ENCODE assay signal across 8 cellular contexts in the genomic region with DNA sequence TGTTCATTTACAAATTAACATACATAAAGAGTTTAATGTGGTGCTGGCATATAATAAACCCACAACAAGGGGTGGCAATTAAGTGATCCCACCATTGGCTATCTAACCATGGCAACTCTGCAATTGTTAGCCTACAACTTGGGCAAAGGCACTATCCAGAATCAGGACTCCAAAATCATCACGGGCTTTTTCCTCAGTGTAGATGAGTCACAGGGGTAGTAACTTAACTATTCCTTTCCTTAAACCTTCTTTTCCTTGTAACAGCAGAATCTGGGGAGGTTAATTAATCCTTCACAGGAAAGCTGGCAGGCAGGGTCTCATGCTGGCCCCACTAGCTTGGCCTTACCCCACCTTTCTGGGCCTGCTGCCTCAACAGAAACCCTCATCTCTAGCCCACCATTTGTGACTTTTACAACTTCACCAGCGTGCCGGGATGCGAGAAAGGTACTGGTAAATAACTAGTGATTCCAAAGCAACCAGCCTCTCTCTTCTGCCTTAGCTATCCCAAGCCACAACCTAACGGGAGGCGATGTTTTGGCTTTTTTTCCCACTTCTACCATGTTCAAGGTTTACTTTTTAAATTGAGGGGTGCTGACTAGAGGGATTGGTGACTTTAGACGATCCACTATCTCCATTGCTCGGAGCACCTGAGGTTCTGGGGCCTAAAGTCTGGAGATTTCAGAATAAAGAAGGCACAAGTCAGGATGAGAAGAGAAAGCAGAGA. TPM values are rescaled to one million over a fixed set of nuclear protein-coding genes. Genes with fewer than 3 reads are reported as not detected.
A peak's percentile ranks its signal among the peaks of the same experiment; 100 is the strongest.
DNase-seq lines count a peak whose midpoint lies in the region; ATAC-seq and TF ChIP-seq lines count a peak whose summit lies in the region.

No MANE protein-coding gene starts in this region.

- H3K36me3 ChIP-seq in NT2/D1 (ENCODE audit: insufficient read depth, insufficient read length, low read length) (peaks cover 47% of the 10 kb centered on the region), endodermal cell (ENCODE audit: control insufficient read depth, insufficient read depth, low read length) (peaks cover 31% of the 10 kb centered on the region)

- H3K27me3 Mint-ChIP-seq in Calu3 (ENCODE audit: unreplicated experiment), result peaks cover 34% of the 10 kb centered on the region
- H3K27me3 Mint-ChIP-seq in endodermal cell (ENCODE audit: insufficient read depth), result peaks cover 16% of the 10 kb centered on the region
- H3K27me3 Mint-ChIP-seq in osteocyte (ENCODE audit: unreplicated experiment), result peaks cover 20% of the 10 kb centered on the region

- TSS peak; percentile 62 for BruUV-seq in Calu3 (replicated peaks; lab: Mats Ljungman, UMichigan)

- no peaks in the 10 kb centered on the region for H3K9me3 ChIP-seq in NT2/D1 (ENCODE audit: insufficient read depth, low read length)
- H3K9me3 ChIP-seq in endodermal cell (ENCODE audit: control insufficient read depth, low read length), result no peaks in the 10 kb centered on the region

- intact Hi-C loops in Calu3 (cut with micrococcal nuclease; ENCODE audit: unreplicated experiment), result loop anchor here (10.0 kb wide), 1 partner anchor 50 kb away; the partner anchor contains the start of gene ATF7

- H3K27ac ChIP-seq in endodermal cell (ENCODE audit: low read depth, low read length), result peak overlapping the region; percentile 82

- H3K27ac Mint-ChIP-seq in Calu3 (ENCODE audit: unreplicated experiment), result peak overlapping the region; percentile 96
- H3K27ac Mint-ChIP-seq in endodermal cell, result peak overlapping the region; percentile 99
- H3K27ac Mint-ChIP-seq in osteocyte (ENCODE audit: unreplicated experiment), result peak overlapping the region; percentile 92

- peak overlapping the region; percentile 79 for H3K4me3 ChIP-seq in NT2/D1 (ENCODE audit: insufficient read length, low read depth)
- H3K4me3 ChIP-seq in endodermal cell (ENCODE audit: low read length), result peak overlapping the region; percentile 91

- no peaks in the 10 kb centered on the region for H3K9me3 Mint-ChIP-seq in Calu3 (ENCODE audit: low read depth, unreplicated experiment)
- no peaks in the 10 kb centered on the region for H3K9me3 Mint-ChIP-seq in endodermal cell
- H3K9me3 Mint-ChIP-seq in osteocyte (ENCODE audit: unreplicated experiment), result no peaks in the 10 kb centered on the region

- ATAC-seq in HG03571 (IDR thresholded peaks at IDR 0.05; ENCODE audit: unreplicated experiment), result no peak

- DNase-seq in Calu3 (no peak), NT2/D1 (ENCODE audit: low read depth, low spot score) (no peak), endodermal cell (no peak), osteocyte (ENCODE audit: extremely low spot score, unreplicated experiment) (no peak), SW 1271 (lab: John Stamatoyannopoulos, UW) (no peak)
- no peak for DNase-seq in stimulated activated naive CD4-positive, alpha-beta T cell treated with Interleukin-2 at 50 U/mL for 16 hours (lab: John Stamatoyannopoulos, UW)
- DNase-seq in stimulated activated naive CD4-positive, alpha-beta T cell (lab: John Stamatoyannopoulos, UW), result no peak

- H3K27me3 ChIP-seq in NT2/D1 (ENCODE audit: insufficient read depth, insufficient read length) (peaks cover 2% of the 10 kb centered on the region), endodermal cell (ENCODE audit: control insufficient read depth, insufficient read depth, low read length, poor library complexity, severe bottlenecking) (no peaks in the 10 kb centered on the region)

- CTCF ChIA-PET in Calu3 (lab: Charles Lee), result interaction anchor here (1.0 to 2.3 kb wide), 4 partner anchors 49 to 137 kb away, joined by 3 to 23 read pairs (median 4); partner anchors contain the start of gene ATF7

- H3K4me1 Mint-ChIP-seq in Calu3 (ENCODE audit: low read depth, unreplicated experiment), result no peaks in the 10 kb centered on the region
- peaks cover 26% of the 10 kb centered on the region for H3K4me1 Mint-ChIP-seq in endodermal cell
- H3K4me1 Mint-ChIP-seq in osteocyte (ENCODE audit: unreplicated experiment), result peaks cover 13% of the 10 kb centered on the region

- H3K9ac ChIP-seq in NT2/D1 (ENCODE audit: insufficient read length, low read depth), result peak overlapping the region; percentile 91
- H3K9ac ChIP-seq in endodermal cell (ENCODE audit: extremely low read depth, low read length, poor library complexity, severe bottlenecking), result peak overlapping the region; percentile 81

- H3K36me3 Mint-ChIP-seq in Calu3 (ENCODE audit: insufficient read depth, unreplicated experiment) (peaks cover 16% of the 10 kb centered on the region), endodermal cell (ENCODE audit: low read depth) (peaks cover 36% of the 10 kb centered on the region), osteocyte (ENCODE audit: unreplicated experiment) (peaks cover 14% of the 10 kb centered on the region)

- no peak for TF ChIP-seq CTCF in Calu3 (IDR thresholded peaks at IDR 0.05; ENCODE audit: unreplicated experiment)
- TF ChIP-seq CTCF in endodermal cell (conservative IDR thresholded peaks at IDR 0.05), result no peak
- TF ChIP-seq CTCF in osteocyte (IDR thresholded peaks at IDR 0.05), result no peak

- H3K4me1 ChIP-seq in NT2/D1 (ENCODE audit: insufficient read depth, insufficient read length), result peaks cover 3% of the 10 kb centered on the region
- H3K4me1 ChIP-seq in endodermal cell (ENCODE audit: control insufficient read depth, insufficient read depth, low read length), result peaks cover 4% of the 10 kb centered on the region

- 54 to 66% methylated on average over 6 to 8 of the region's 8 CpGs for whole genome bisulfite sequencing in endodermal cell (ENCODE audit: insufficient coverage in 1 of 2, insufficient read length in 1 of 2), 2 experiments

- H3K4me3 Mint-ChIP-seq in Calu3 (ENCODE audit: low read depth, unreplicated experiment), result peak overlapping the region; percentile 92
- peak overlapping the region; percentile 92 for H3K4me3 Mint-ChIP-seq in endodermal cell
- peak overlapping the region; percentile 98 for H3K4me3 Mint-ChIP-seq in osteocyte (ENCODE audit: unreplicated experiment)

RNA-seq across cellular contexts. Expression of gene ATP5MC2, which starts 0.7 kb away (rescaled TPM):
- total RNA-seq in Calu3 (2022) (169 and 173 TPM in 2 replicates), endodermal cell (100 to 1,000 TPM; 299 to 307 TPM), osteocyte (294 TPM in 2 replicates)
- polyA plus RNA-seq in endodermal cell (2013, experiment 1 of 2), result 609 TPM
- 513 TPM for polyA plus RNA-seq in endodermal cell (2013, experiment 2 of 2)

RNA-seq across cellular contexts. Expression of gene ATF7, which starts 49.0 kb away (rescaled TPM):
- total RNA-seq in Calu3 (2022), result 18.0 and 24.9 TPM in 2 replicates
- total RNA-seq in endodermal cell, result 10 to 100 TPM; 29.0 to 36.6 TPM
- 20.3 TPM for polyA plus RNA-seq in endodermal cell (2013, experiment 1 of 2)
- polyA plus RNA-seq in endodermal cell (2013, experiment 2 of 2), result 19.8 TPM
- total RNA-seq in osteocyte, result 46.6 and 50.0 TPM in 2 replicates

RNA-seq across cellular contexts. Expression of gene CALCOCO1, which starts 52.1 kb away (rescaled TPM):
- 42.1 and 44.4 TPM in 2 replicates for total RNA-seq in Calu3 (2022)
- 10 to 100 TPM; 41.4 to 45.7 TPM for total RNA-seq in endodermal cell
- 72.2 TPM for polyA plus RNA-seq in endodermal cell (2013, experiment 1 of 2)
- 59.0 TPM for polyA plus RNA-seq in endodermal cell (2013, experiment 2 of 2)
- total RNA-seq in osteocyte, result 186 and 198 TPM in 2 replicates
